Comparison of ENCODE assay signal across 15 cellular contexts in the genomic region with DNA sequence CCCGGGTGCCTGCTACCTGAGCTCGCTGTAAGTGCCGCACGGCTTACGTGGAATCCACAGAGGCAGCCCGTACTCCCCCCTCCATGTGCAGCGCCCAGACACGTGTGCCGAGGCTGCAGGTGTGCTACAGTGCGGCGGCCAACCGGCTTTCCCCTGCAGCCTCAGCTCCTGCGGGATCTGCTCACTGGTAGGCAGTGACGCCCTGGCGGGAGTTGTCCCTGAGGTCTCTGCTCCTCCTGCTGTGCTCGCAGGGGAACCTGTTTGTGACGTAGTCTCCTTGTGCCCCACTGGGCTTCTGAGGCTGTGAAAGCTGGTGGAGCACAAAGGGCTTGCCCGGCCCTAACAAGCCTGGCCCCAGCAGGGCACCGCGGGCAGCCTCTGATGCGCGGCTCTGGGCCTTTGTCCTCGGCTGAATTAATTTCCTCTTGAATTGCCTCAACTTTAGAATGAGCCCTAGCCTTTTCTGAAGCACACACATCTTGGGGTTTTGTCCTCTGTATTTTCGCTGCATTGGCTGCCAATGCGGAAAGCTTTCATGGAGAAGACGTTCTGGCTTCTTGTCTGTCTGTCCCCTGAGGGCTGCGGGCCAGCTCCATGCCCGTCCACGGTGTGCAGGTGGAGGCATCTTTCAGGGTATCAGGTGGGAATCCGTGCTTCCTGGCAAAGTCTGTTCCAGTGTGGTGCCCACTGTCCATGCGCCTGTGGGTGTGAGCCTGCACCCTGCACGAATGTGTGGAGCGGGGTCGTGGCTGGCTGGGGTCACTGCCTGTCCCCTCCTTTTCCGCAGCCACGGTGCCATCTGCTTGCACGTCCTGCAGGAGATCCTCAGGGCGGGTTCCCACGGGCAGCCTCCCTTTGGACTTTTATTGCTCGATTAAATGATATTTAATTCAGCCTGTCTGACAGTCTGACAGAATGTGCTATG.
DNase-seq lines count a peak whose midpoint lies in the region; ATAC-seq and TF ChIP-seq lines count a peak whose summit lies in the region.
"Had no signal": no experiment of that assay in that cellular context is flagged by ENCODE, and none has a peak within 500 bp of the region (broad histone marks: within the 10 kb centered on the region; RNA-seq: fewer than 3 reads in every experiment).

No MANE protein-coding gene starts in this region.

- no peak overlapping the region for H3K4me3 Mint-ChIP-seq in T-cell
- H3K4me3 Mint-ChIP-seq: stimulated activated memory B cell treated with anti-CD40 and anti-IgM and Interleukin-4, amounts not matched to agents 10 μg/mL and 1 μg/mL and 100 μg/mL, for 72 hours had no signal

- intact Hi-C loops in body of pancreas (cut with DNase I), result no loop called here
- intact Hi-C loops in PC-3 (cut with micrococcal nuclease), result no loop called here

- no peak overlapping the region for H2BK12ac ChIP-seq in mesenchymal stem cell (ENCODE audit: low read length in 2 of 2)

- no peak overlapping the region for H2BK15ac ChIP-seq in mesenchymal stem cell (ENCODE audit: low read depth, poor library complexity, severe bottlenecking)

- no peaks in the 10 kb centered on the region for H4K20me1 ChIP-seq in PC-3 (ENCODE audit: low read length)

- H4K8ac ChIP-seq in mesenchymal stem cell (ENCODE audit: low read length), result no peak overlapping the region

- no peak overlapping the region for H3K27ac Mint-ChIP-seq in T-cell
- H3K27ac Mint-ChIP-seq: stimulated activated memory B cell treated with anti-CD40 and anti-IgM and Interleukin-4, amounts not matched to agents 10 μg/mL and 1 μg/mL and 100 μg/mL, for 72 hours had no signal

- no peak overlapping the region for H3K18ac ChIP-seq in mesenchymal stem cell (ENCODE audit: low read depth in 1 of 2, low read length in 2 of 2)

- no peaks in the 10 kb centered on the region for H3K27me3 ChIP-seq in body of pancreas
- H3K27me3 ChIP-seq in mesenchymal stem cell (ENCODE audit: control insufficient read depth in 1 of 2, insufficient read depth in 1 of 2, low read length in 2 of 2), result peaks cover 0 to 83% of the 10 kb centered on the region in 2 experiments
- H3K27me3 ChIP-seq in PC-3 (ENCODE audit: low read length), result peaks cover 6% of the 10 kb centered on the region; the same call in 1 of the 2 replicates

- no peak overlapping the region for H3K23ac ChIP-seq in mesenchymal stem cell (ENCODE audit: low read length in 2 of 2)

- H3F3A ChIP-seq in PC-3 (ENCODE audit: low read length, unreplicated experiment), result no peaks in the 10 kb centered on the region

- H3K27me3 Mint-ChIP-seq in T-cell, result peaks cover 4 to 16% of the 10 kb centered on the region in 2 donors
- H3K27me3 Mint-ChIP-seq: stimulated activated memory B cell treated with anti-CD40 and anti-IgM and Interleukin-4, amounts not matched to agents 10 μg/mL and 1 μg/mL and 100 μg/mL, for 72 hours had no signal

- H3K27ac ChIP-seq in body of pancreas (peak overlapping the region in 2 of 4 donors; percentile 84 to 90), mesenchymal stem cell (ENCODE audit: low read length, poor library complexity, severe bottlenecking) (no peak overlapping the region), PC-3 (ENCODE audit: low read length) (no peak overlapping the region)

- TF ChIP-seq CTCF in body of pancreas (IDR thresholded peaks at IDR 0.05) (no peak), PC-3 (conservative IDR thresholded peaks at IDR 0.05; ENCODE audit: low read depth, low read length) (no peak)

- H3K36me3 ChIP-seq in body of pancreas (replicated peaks in 1 of 2; ENCODE audit: insufficient read depth in 1 of 2, low read depth in 2 of 2), result no peaks in the 10 kb centered on the region
- no peaks in the 10 kb centered on the region for H3K36me3 ChIP-seq in mesenchymal stem cell (ENCODE audit: control insufficient read depth in 1 of 2, insufficient read depth in 2 of 2, low read depth in 1 of 2, low read length in 2 of 2)
- H3K36me3 ChIP-seq in PC-3 (ENCODE audit: low read depth, low read length), result no peaks in the 10 kb centered on the region
- H3K36me3 ChIP-seq: HAP-1 had no signal

- no peak overlapping the region for H3K4me3 ChIP-seq in body of pancreas
- no peak overlapping the region for H3K4me3 ChIP-seq in mesenchymal stem cell (ENCODE audit: insufficient read depth in 1 of 2, low read depth in 1 of 2, low read length in 2 of 2)
- H3K4me3 ChIP-seq in PC-3 (ENCODE audit: low read length), result no peak overlapping the region
- H3K4me3 ChIP-seq: HAP-1 had no signal

- H3K4me1 Mint-ChIP-seq in T-cell, result peaks cover 7 to 14% (median 13%) of the 10 kb centered on the region in 3 donors

- no peaks in the 10 kb centered on the region for H3K9me3 ChIP-seq in body of pancreas
- no peaks in the 10 kb centered on the region for H3K9me3 ChIP-seq in mesenchymal stem cell (ENCODE audit: control insufficient read depth, low read length)
- H3K9me3 ChIP-seq in PC-3 (ENCODE audit: low read length), result no peaks in the 10 kb centered on the region
- H3K9me3 ChIP-seq: HAP-1 had no signal

- H4K91ac ChIP-seq in mesenchymal stem cell (ENCODE audit: low read length), result no peak overlapping the region

- H3K14ac ChIP-seq in mesenchymal stem cell (ENCODE audit: low read length in 2 of 2), result no peak overlapping the region

- no peaks in the 10 kb centered on the region for H3K79me2 ChIP-seq in PC-3 (ENCODE audit: low read length)

- no peak for TF ChIP-seq POLR2A in body of pancreas (IDR thresholded peaks at IDR 0.05)

- CTCF ChIA-PET in T-cell (lab: Charles Lee) (no interaction called here), PC-3 (lab: Charles Lee) (no interaction called here)

- H3K4me2 ChIP-seq in mesenchymal stem cell (ENCODE audit: low read length, poor library complexity, severe bottlenecking) (no peak overlapping the region), PC-3 (ENCODE audit: low read length) (no peak overlapping the region)

- no TSS peak for BruUV-seq in PC-3 (replicated peaks; lab: Mats Ljungman, UMichigan)

- no peaks in the 10 kb centered on the region for H3K9me2 ChIP-seq in PC-3 (replicated peaks; ENCODE audit: low read length)

- no peaks in the 10 kb centered on the region for H3K9me3 Mint-ChIP-seq in T-cell
- H3K9me3 Mint-ChIP-seq: stimulated activated memory B cell treated with anti-CD40 and anti-IgM and Interleukin-4, amounts not matched to agents 10 μg/mL and 1 μg/mL and 100 μg/mL, for 72 hours had no signal

- H3K79me1 ChIP-seq in mesenchymal stem cell (replicated peaks; ENCODE audit: low read length, poor library complexity, severe bottlenecking), result no peaks in the 10 kb centered on the region

- no peaks in the 10 kb centered on the region for H3K36me3 Mint-ChIP-seq in T-cell
- H3K36me3 Mint-ChIP-seq: stimulated activated memory B cell treated with anti-CD40 and anti-IgM and Interleukin-4, amounts not matched to agents 10 μg/mL and 1 μg/mL and 100 μg/mL, for 72 hours had no signal

- peaks cover 33% of the 10 kb centered on the region for H3K4me1 ChIP-seq in body of pancreas
- H3K4me1 ChIP-seq in mesenchymal stem cell (ENCODE audit: control insufficient read depth, insufficient read depth, low read depth, low read length), result peaks cover 44% of the 10 kb centered on the region
- no peaks in the 10 kb centered on the region for H3K4me1 ChIP-seq in PC-3 (ENCODE audit: insufficient read depth, low read length)

- ATAC-seq in body of pancreas, result no peak
- no peak for ATAC-seq in T-cell (replicated peaks in 1 of 4)
- no peak for ATAC-seq in PC-3
- no peak for ATAC-seq in GM21390 (IDR thresholded peaks at IDR 0.05; ENCODE audit: unreplicated experiment)
- ATAC-seq: stimulated activated memory B cell treated with anti-CD40 and anti-IgM and Interleukin-4, amounts not matched to agents 10 μg/mL and 1 μg/mL and 100 μg/mL, for 72 hours had no signal

- H3K9ac ChIP-seq in mesenchymal stem cell (ENCODE audit: low read length), result no peak overlapping the region
- H3K9ac ChIP-seq in PC-3 (ENCODE audit: low read length), result no peak overlapping the region

- H2BK5ac ChIP-seq in mesenchymal stem cell (ENCODE audit: low read depth, low read length, poor library complexity, severe bottlenecking), result no peak overlapping the region

- WGBS in body of pancreas, 2 donors, result 75 to 78% methylated on average over 20 to 39 of the region's 40 CpGs
- 80% methylated on average over 40 of the region's 40 CpGs for WGBS in mesenchymal stem cell

- POLR2A ChIA-PET in T-cell (lab: Charles Lee) (no interaction called here), PC-3 (lab: Charles Lee; ENCODE audit: unreplicated experiment) (no interaction called here)

- H2AK5ac ChIP-seq in mesenchymal stem cell (ENCODE audit: low read length, severe bottlenecking), result peak overlapping the region; percentile 36

- DNase-seq in COR-L47 (lab: John Stamatoyannopoulos, UW) (peak; percentile 97), NCI-H1417 treated with DMSO at 0.1 percent for 48 hours (lab: John Stamatoyannopoulos, UW) (peak; percentile 89), body of pancreas (peak in 3 of 4 donors; percentile 41 to 52 (median 42)), mesenchymal stem cell (no peak), T-cell (no peak), midbrain (lab: John Stamatoyannopoulos, UW) (no peak), PC-3 (no peak)
- DNase-seq: activated CD4-positive, CD25-positive, alpha-beta regulatory T cell treated with anti-CD3 and anti-CD28 coated beads, Interleukin-2, amount 50 U/mL, for 72 hours; activated T-cell treated with anti-CD3 and anti-CD28 coated beads, Interleukin-2, amount 50 U/mL, for 48 hours; NCI-H1105 treated with DMSO at 0.1 percent for 48 hours; stimulated activated CD4-positive, alpha-beta T cell treated with anti-CD3 and anti-CD28 coated beads, Interleukin-4, amount 100 ng/mL, for 1 hour; SW 1271 had no signal

- no peak overlapping the region for H2AFZ ChIP-seq in mesenchymal stem cell (ENCODE audit: low read depth, low read length)
- H2AFZ ChIP-seq in PC-3 (ENCODE audit: low read length), result no peak overlapping the region

- H3K4ac ChIP-seq in mesenchymal stem cell (ENCODE audit: low read depth in 1 of 2, low read length in 2 of 2), result no peak overlapping the region

- H2BK120ac ChIP-seq in mesenchymal stem cell (ENCODE audit: low read depth, low read length), result no peak overlapping the region

Comparison
In these comparisons a context has a peak if more than half of its experiments do, and no peak if none do; other contexts are left out.
1. DNase-seq: peak in COR-L47 (single experiment), NCI-H1417 treated with DMSO at 0.1 percent for 48 hours (single experiment) and body of pancreas (3 of 4); none in mesenchymal stem cell (single experiment), T-cell (0 of 34), midbrain (single experiment) and PC-3 (single experiment).